ENCODE assay signal across 14 cellular contexts in the genomic region with DNA sequence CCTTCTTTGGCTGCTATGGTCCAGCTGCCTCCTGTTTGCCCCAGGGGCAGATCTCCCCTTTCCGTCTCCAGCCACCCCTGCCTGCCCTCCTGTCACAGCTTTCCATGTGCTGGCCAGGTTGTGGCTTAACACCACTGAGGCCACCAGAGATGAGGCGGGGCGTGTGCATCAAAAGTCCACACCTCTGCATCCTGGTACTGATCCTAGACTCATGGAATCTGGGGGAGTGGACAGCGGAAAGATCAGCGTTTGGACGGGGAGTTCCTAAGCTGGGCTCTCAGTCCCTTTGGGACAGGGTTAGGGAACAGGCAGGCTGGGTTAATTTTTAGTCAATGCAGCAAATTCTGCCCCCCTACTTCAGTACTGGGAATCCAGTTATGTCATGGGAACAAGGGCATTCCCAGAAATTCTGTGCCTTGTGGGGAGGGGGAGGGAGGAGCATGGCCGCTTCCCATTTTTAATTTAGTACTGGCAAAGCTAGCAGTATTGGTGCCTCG. TPM values are rescaled to one million over a fixed set of nuclear protein-coding genes. Genes with fewer than 3 reads are reported as not detected.
DNase-seq lines count a peak whose midpoint lies in the region; ATAC-seq and TF ChIP-seq lines count a peak whose summit lies in the region.
"Had no signal": no experiment of that assay in that cellular context is flagged by ENCODE, and none has a peak within 500 bp of the region (broad histone marks: within the 10 kb centered on the region; RNA-seq: fewer than 3 reads in every experiment).

No MANE protein-coding gene starts in this region.

- no peak overlapping the region for H3K4me3 Mint-ChIP-seq in activated T-cell treated with anti-CD3 and anti-CD28 coated beads, Interleukin-2, amount 50 U/mL, for 72 hours

- no peaks in the 10 kb centered on the region for H3K27me3 Mint-ChIP-seq in activated T-cell treated with anti-CD3 and anti-CD28 coated beads, Interleukin-2, amount 50 U/mL, for 72 hours (ENCODE audit: low read depth)

- TF ChIP-seq POLR2A in ovary (IDR thresholded peaks at IDR 0.05): peak; percentile 37

- peak; percentile 48 for ATAC-seq in Right ventricle myocardium inferior
- ATAC-seq in activated T-cell treated with anti-CD3 and anti-CD28 coated beads, Interleukin-2, amount 50 U/mL, for 72 hours (replicated peaks in 1 of 2): no peak
- no peak for ATAC-seq in GM21723 (IDR thresholded peaks at IDR 0.05; ENCODE audit: unreplicated experiment)

- no peak overlapping the region for H3K27ac Mint-ChIP-seq in activated T-cell treated with anti-CD3 and anti-CD28 coated beads, Interleukin-2, amount 50 U/mL, for 72 hours
- H3K27ac Mint-ChIP-seq: nephron progenitor cell had no signal

- intact Hi-C loops in Right ventricle myocardium inferior (cut with DNase I) (no loop called here), cardiac septum (cut with DNase I) (no loop called here), ovary (cut with DNase I) (loop anchor here in 1 of 4 donors (5.0 kb wide), 1 partner anchor 110 kb away; no protein-coding TSS in a partner anchor)

- no peaks in the 10 kb centered on the region for H3K27me3 ChIP-seq in ovary

- H3K36me3 Mint-ChIP-seq in activated T-cell treated with anti-CD3 and anti-CD28 coated beads, Interleukin-2, amount 50 U/mL, for 72 hours (ENCODE audit: insufficient read depth in 2 of 2): peaks cover 3% of the 10 kb centered on the region in 2 donors

- no peak for DNase-seq in Right ventricle myocardium inferior (ENCODE audit: missing footprints)
- no peak for DNase-seq in cardiac septum (ENCODE audit: low spot score)
- no peak for DNase-seq in fibroblast of villous mesenchyme (ENCODE audit: low read depth)
- DNase-seq in ovary: peak in 2 of 5 donors; percentile 58 to 67
- DNase-seq in activated T-cell treated with anti-CD3 and anti-CD28 coated beads, Interleukin-2, amount 50 U/mL, for 72 hours: no peak
- DNase-seq in epidermal melanocyte (ENCODE audit: insufficient read length, low spot score): no peak
- no peak for DNase-seq in pons (ENCODE audit: low spot score)
- DNase-seq: AML-193, NCI-H2029 treated with DMSO at 0.1 percent for 48 hours, nephron progenitor cell, T1000 had no signal

- 5 to 17% (median 7%) methylated on average over 8 of the region's 8 CpGs for WGBS in ovary, 3 donors

- TF ChIP-seq EP300 in ovary (IDR thresholded peaks at IDR 0.05): peak; percentile 82

- peaks cover 39% of the 10 kb centered on the region for H3K4me1 ChIP-seq in ovary (ENCODE audit: insufficient read depth)

- peaks cover 55% of the 10 kb centered on the region for H3K4me1 Mint-ChIP-seq in activated T-cell treated with anti-CD3 and anti-CD28 coated beads, Interleukin-2, amount 50 U/mL, for 72 hours (ENCODE audit: low read depth)

- no peaks in the 10 kb centered on the region for H3K9me3 ChIP-seq in ovary

- H3K36me3 ChIP-seq in ovary: no peaks in the 10 kb centered on the region

- peak overlapping the region; percentile 53 for H3K4me3 ChIP-seq in fibroblast of villous mesenchyme (ENCODE audit: low read depth, low read length)
- H3K4me3 ChIP-seq in ovary: peak overlapping the region; percentile 74

- peak overlapping the region; percentile 60 to 89 for H3K27ac ChIP-seq in ovary

- H3K9me3 Mint-ChIP-seq in activated T-cell treated with anti-CD3 and anti-CD28 coated beads, Interleukin-2, amount 50 U/mL, for 72 hours: no peaks in the 10 kb centered on the region
- H3K9me3 Mint-ChIP-seq: nephron progenitor cell had no signal

- TF ChIP-seq CTCF in fibroblast of villous mesenchyme (IDR thresholded peaks at IDR 0.05; ENCODE audit: insufficient read depth, low read depth, low read length) (no peak), ovary (IDR thresholded peaks at IDR 0.05) (peak in 1 of 3 donors; percentile 0)

RNA-seq across cellular contexts. Expression of a gene that starts 3.9 kb away (rescaled TPM):
- 228 TPM for total RNA-seq in Right ventricle myocardium inferior
- 164 TPM for total RNA-seq in cardiac septum
- total RNA-seq in fibroblast of villous mesenchyme: 188 and 225 TPM in 2 replicates
- 1,000 to 10,000 TPM in 5 of 7 donors, 100 to 1,000 TPM in 2; 457 to 3,447 (median 1,460) TPM for total RNA-seq in ovary
- polyA plus RNA-seq in ovary: 100 to 1,000 TPM; 634 to 809 TPM
- 10 to 100 TPM; 47.1 to 58.4 TPM for total RNA-seq in activated T-cell treated with anti-CD3 and anti-CD28 coated beads, Interleukin-2, amount 50 U/mL, for 72 hours

RNA-seq across cellular contexts. Expression of a gene that starts 29.5 kb away (rescaled TPM):
- 3.0 TPM for total RNA-seq in Right ventricle myocardium inferior
- 0.51 TPM for total RNA-seq in cardiac septum
- 39.9 and 105 TPM in 2 replicates for total RNA-seq in fibroblast of villous mesenchyme
- total RNA-seq in ovary: 1 to 10 TPM in 3 of 7 donors, under 1 TPM in 4; 0.36 to 4.5 (median 0.82) TPM
- polyA plus RNA-seq in ovary: 1 to 10 TPM; 1.2 to 3.3 TPM
- total RNA-seq in activated T-cell treated with anti-CD3 and anti-CD28 coated beads, Interleukin-2, amount 50 U/mL, for 72 hours: 100 to 1,000 TPM; 324 to 425 TPM

RNA-seq across cellular contexts. Expression of a gene that starts 54.2 kb away (rescaled TPM):
- total RNA-seq in Right ventricle myocardium inferior (not detected), cardiac septum (not detected), fibroblast of villous mesenchyme (not detected in 2 replicates), ovary (1 to 10 TPM in 1 of 7 donors, under 1 TPM in 2, not detected in 4; 0.13 to 6.2 (median 0.95) TPM)
- polyA plus RNA-seq in ovary: under 1 TPM in 1 of 2 donors, not detected in 1; 0.13 TPM
- 10 to 100 TPM in 1 of 2 donors, 1 to 10 TPM in 1; 9.9 to 10.6 TPM for total RNA-seq in activated T-cell treated with anti-CD3 and anti-CD28 coated beads, Interleukin-2, amount 50 U/mL, for 72 hours
- total RNA-seq: cerebellum, G401 had no signal
